9 cellular contexts compared by ENCODE assay signal in genomic region chr2:98502556-98503335, GRCh38. TPM values are rescaled to one million over a fixed set of nuclear protein-coding genes. Genes with fewer than 3 reads are reported as not detected.
DNase-seq lines count a peak whose midpoint lies in the region; ATAC-seq and TF ChIP-seq lines count a peak whose summit lies in the region.
"Had no signal": no experiment of that assay in that cellular context is flagged by ENCODE, and none has a peak within 500 bp of the region (broad histone marks: within the 10 kb centered on the region; RNA-seq: fewer than 3 reads in every experiment).

No MANE protein-coding gene starts in this region.

- H2AFZ ChIP-seq in neuronal stem cell (ENCODE audit: low read length) = no peak overlapping the region

- no peak overlapping the region for H2BK120ac ChIP-seq in neuronal stem cell (ENCODE audit: low read depth, low read length)

- no peak overlapping the region for H3K14ac ChIP-seq in neuronal stem cell (ENCODE audit: low read length)

- no peak overlapping the region for H2AK5ac ChIP-seq in neuronal stem cell (ENCODE audit: low read depth, low read length)

- H3K27me3 ChIP-seq in neuronal stem cell (ENCODE audit: control insufficient read depth in 3 of 3, insufficient read depth in 3 of 3, low read depth in 1 of 3, low read length in 3 of 3) = no peaks in the 10 kb centered on the region

- TF ChIP-seq CTCF in epithelial cell of proximal tubule (conservative IDR thresholded peaks at IDR 0.05; ENCODE audit: low read depth, low read length) = no peak

- no peak overlapping the region for H3K4me2 ChIP-seq in neuronal stem cell (ENCODE audit: insufficient read depth, low read length, poor library complexity, severe bottlenecking)

- no peak overlapping the region for H3K27ac ChIP-seq in neuronal stem cell (replicated peaks; ENCODE audit: low read length)
- no peak overlapping the region for H3K27ac ChIP-seq in substantia nigra (ENCODE audit: low read depth, low read length, poor library complexity, severe bottlenecking)

- H2BK5ac ChIP-seq in neuronal stem cell (ENCODE audit: low read length) = no peak overlapping the region

- H3K79me1 ChIP-seq in neuronal stem cell (ENCODE audit: low read depth, low read length) = no peaks in the 10 kb centered on the region

- WGBS in neuronal stem cell (ENCODE audit: extremely low coverage in 2 of 2, insufficient read length in 2 of 2, insufficient replicate concordance in 1 of 2), 2 donors = no CpG with 5 or more reads among the region's 4 CpGs

- H3K4ac ChIP-seq in neuronal stem cell (ENCODE audit: low read length) = no peak overlapping the region

- H3K4me3 ChIP-seq in epithelial cell of proximal tubule (ENCODE audit: low read depth, low read length) (no peak overlapping the region), neuronal stem cell (ENCODE audit: low read length in 2 of 2) (no peak overlapping the region)

- DNase-seq in GM03348 (ENCODE audit: low spot score) (peak; percentile 60), RPMI7951 (ENCODE audit: low read depth) (peak; percentile 67), epithelial cell of proximal tubule (ENCODE audit: low read depth) (peak; percentile 45), neuronal stem cell (ENCODE audit: low spot score) (peak; percentile 4), superior temporal gyrus (ENCODE audit: extremely low spot score) (no peak), substantia nigra (lab: John Stamatoyannopoulos, UW) (no peak)
- no peak for DNase-seq in activated CD4-positive, CD25-positive, alpha-beta regulatory T cell (lab: John Stamatoyannopoulos, UW)
- DNase-seq: nucleus accumbens had no signal

- peak overlapping the region; percentile 31 for H3K18ac ChIP-seq in neuronal stem cell (ENCODE audit: low read length)

- peaks cover 0 to 10% of the 10 kb centered on the region in 2 donors for H3K9me3 ChIP-seq in neuronal stem cell (replicated peaks in 1 of 2; ENCODE audit: control insufficient read depth in 2 of 2, insufficient read depth in 1 of 2, low read depth in 1 of 2, low read length in 2 of 2)

- no peaks in the 10 kb centered on the region for H3K36me3 ChIP-seq in neuronal stem cell (replicated peaks in 1 of 2; ENCODE audit: control insufficient read depth in 2 of 2, insufficient read depth in 2 of 2, low read length in 2 of 2)

- H2BK15ac ChIP-seq in neuronal stem cell (ENCODE audit: low read length) = no peak overlapping the region

- no peak for ATAC-seq in GM19467 (IDR thresholded peaks at IDR 0.05; ENCODE audit: unreplicated experiment)

- H3K23ac ChIP-seq in neuronal stem cell (ENCODE audit: low read depth, low read length, poor library complexity) = no peak overlapping the region

- peaks cover 14 to 42% of the 10 kb centered on the region in 2 donors for H3K4me1 ChIP-seq in neuronal stem cell (ENCODE audit: control insufficient read depth in 2 of 2, insufficient read depth in 1 of 2, low read depth in 1 of 2, low read length in 2 of 2)

- no peak overlapping the region for H2BK12ac ChIP-seq in neuronal stem cell (ENCODE audit: low read length)

- H4K91ac ChIP-seq in neuronal stem cell (ENCODE audit: low read depth, low read length, poor library complexity) = no peak overlapping the region

- no peak overlapping the region for H4K8ac ChIP-seq in neuronal stem cell (ENCODE audit: low read depth, low read length)

- H3K9ac ChIP-seq in neuronal stem cell (ENCODE audit: low read depth, low read length, poor library complexity) = no peak overlapping the region

RNA-seq across cellular contexts. Expression of gene INPP4A, which starts 58.1 kb away (rescaled TPM):
- 9.9 and 12.5 TPM in 2 replicates for total RNA-seq in RPMI7951 (2014; rRNA removed; shearing (Covaris generic))
- total RNA-seq in epithelial cell of proximal tubule = 12.2 and 15.1 TPM in 2 replicates
- 13.5 TPM for polyA plus RNA-seq in neuronal stem cell (2013, experiment 1 of 2)
- 14.5 TPM for polyA plus RNA-seq in neuronal stem cell (2013, experiment 2 of 2)

Comparison
In these comparisons a context has a peak if more than half of its experiments do, and no peak if none do; other contexts are left out.
1. DNase-seq: peak in GM03348 (single experiment), RPMI7951 (single experiment), epithelial cell of proximal tubule (single experiment) and neuronal stem cell (single experiment); none in superior temporal gyrus (single experiment), activated CD4-positive, CD25-positive, alpha-beta regulatory T cell (0 of 4) and substantia nigra (0 of 49).